ENCODE assay signal across 20 cellular contexts in the genomic region with DNA sequence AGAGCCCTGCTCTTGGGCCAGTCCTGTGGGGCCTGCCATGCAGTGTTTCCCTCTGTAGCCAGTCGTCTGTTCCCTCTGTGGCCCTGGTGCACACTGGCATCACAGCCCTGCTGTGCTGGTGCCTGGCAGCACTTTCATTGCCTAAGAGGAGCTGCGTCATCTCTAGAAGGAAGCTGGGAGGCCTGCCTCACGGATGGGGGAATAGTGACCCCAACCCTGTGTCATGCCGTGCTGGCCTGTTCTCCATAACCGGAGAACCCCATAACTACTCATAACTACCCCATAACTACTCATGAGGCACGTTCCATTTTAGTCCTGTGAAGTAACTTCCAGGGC. TPM values are rescaled to one million over a fixed set of nuclear protein-coding genes. Genes with fewer than 3 reads are reported as not detected.
DNase-seq lines count a peak whose midpoint lies in the region; ATAC-seq and TF ChIP-seq lines count a peak whose summit lies in the region.
"Had no signal": no experiment of that assay in that cellular context is flagged by ENCODE, and none has a peak within 500 bp of the region (broad histone marks: within the 10 kb centered on the region; RNA-seq: fewer than 3 reads in every experiment).

No MANE protein-coding gene starts in this region.

- no peaks in the 10 kb centered on the region for H4K20me1 ChIP-seq in GM23248 (ENCODE audit: insufficient read depth)
- H4K20me1 ChIP-seq: BLaER1 had no signal

- no peak overlapping the region for H3K4me3 Mint-ChIP-seq in WTC11
- no peak overlapping the region for H3K4me3 Mint-ChIP-seq in activated T-helper 1 cell treated with anti-CD3 and anti-CD28 coated beads, Interleukin-12 subunit alpha, Interleukin-12 subunit beta, Interleukin-2, Interleukin-4 antibody, amounts not matched to agents 30 ng/mL and 10 ng/mL and 1 ng/mL, durations not matched to agents 14 hours and 24 hours and 36 hours
- H3K4me3 Mint-ChIP-seq: CD4-positive, CD25-positive, alpha-beta regulatory T cell; GM23338; HFFc6 had no signal

- no CpG with 5 or more reads among the region's 6 CpGs for WGBS in neuronal stem cell (ENCODE audit: extremely low coverage in 2 of 2, insufficient read length in 2 of 2, insufficient replicate concordance in 1 of 2), 2 donors
- 97 to 98% methylated on average over 6 of the region's 6 CpGs for WGBS in GM23248 (ENCODE audit: low coverage in 1 of 2, low lambda C conversion rate in 2 of 2, missing lambda C conversion rate in 2 of 2), 2 experiments
- WGBS in stomach, 5 donors: 69 to 90% (median 83%) methylated on average over 4 to 6 of the region's 6 CpGs

- H3K14ac ChIP-seq in neuronal stem cell (ENCODE audit: low read length): no peak overlapping the region

- H2BK15ac ChIP-seq in neuronal stem cell (ENCODE audit: low read length): peak overlapping the region; percentile 77

- TF ChIP-seq POLR2A in stomach (IDR thresholded peaks at IDR 0.05): no peak

- no peak for ATAC-seq in WTC11
- ATAC-seq: GM23338 had no signal

- H3K27me3 Mint-ChIP-seq in WTC11 (ENCODE audit: low read depth): no peaks in the 10 kb centered on the region; the same call in 1 of the 2 replicates
- no peaks in the 10 kb centered on the region for H3K27me3 Mint-ChIP-seq in activated T-helper 1 cell treated with anti-CD3 and anti-CD28 coated beads, Interleukin-12 subunit alpha, Interleukin-12 subunit beta, Interleukin-2, Interleukin-4 antibody, amounts not matched to agents 30 ng/mL and 10 ng/mL and 1 ng/mL, durations not matched to agents 14 hours and 24 hours and 36 hours (ENCODE audit: insufficient read depth)
- H3K27me3 Mint-ChIP-seq: CD4-positive, CD25-positive, alpha-beta regulatory T cell had no signal

- H3K4me3 ChIP-seq in left ventricle myocardium inferior (no peak overlapping the region), neuronal stem cell (ENCODE audit: low read length in 2 of 2) (no peak overlapping the region), GM23248 (no peak overlapping the region), stomach (no peak overlapping the region)
- H3K4me3 ChIP-seq: BLaER1, GM23338 had no signal

- TF ChIP-seq EP300 in stomach (IDR thresholded peaks at IDR 0.05): no peak

- H3K23ac ChIP-seq in neuronal stem cell (ENCODE audit: low read depth, low read length, poor library complexity): peak overlapping the region; percentile 86

- no peaks in the 10 kb centered on the region for H3F3A ChIP-seq in GM23248 (ENCODE audit: insufficient read depth)

- H3K4me2 ChIP-seq in neuronal stem cell (ENCODE audit: insufficient read depth, low read length, poor library complexity, severe bottlenecking) (no peak overlapping the region), GM23248 (ENCODE audit: unreplicated experiment) (no peak overlapping the region)
- H3K4me2 ChIP-seq: BLaER1, GM23338 had no signal

- H3K18ac ChIP-seq in neuronal stem cell (ENCODE audit: low read length): peak overlapping the region; percentile 71

- no peak overlapping the region for H2BK120ac ChIP-seq in neuronal stem cell (ENCODE audit: low read depth, low read length)

- in situ Hi-C loops in GM23248 (cut with MboI): no loop called here

- no peaks in the 10 kb centered on the region for H3K9me3 Mint-ChIP-seq in WTC11
- H3K9me3 Mint-ChIP-seq in activated T-helper 1 cell treated with anti-CD3 and anti-CD28 coated beads, Interleukin-12 subunit alpha, Interleukin-12 subunit beta, Interleukin-2, Interleukin-4 antibody, amounts not matched to agents 30 ng/mL and 10 ng/mL and 1 ng/mL, durations not matched to agents 14 hours and 24 hours and 36 hours: no peaks in the 10 kb centered on the region
- H3K9me3 Mint-ChIP-seq: CD4-positive, CD25-positive, alpha-beta regulatory T cell; GM23338; HFFc6 had no signal

- H3K27ac ChIP-seq in left ventricle myocardium inferior (replicated peaks) (no peak overlapping the region), neuronal stem cell (replicated peaks; ENCODE audit: low read length) (no peak overlapping the region), GM23248 (no peak overlapping the region), stomach (no peak overlapping the region)
- H3K27ac ChIP-seq: 22Rv1, BLaER1, HL-60 had no signal

- H3K27me3 ChIP-seq in left ventricle myocardium inferior (ENCODE audit: low read depth) (peaks cover 16% of the 10 kb centered on the region), neuronal stem cell (ENCODE audit: control insufficient read depth in 3 of 3, insufficient read depth in 3 of 3, low read depth in 1 of 3, low read length in 3 of 3) (no peaks in the 10 kb centered on the region), GM23248 (replicated peaks; ENCODE audit: insufficient read depth) (no peaks in the 10 kb centered on the region), stomach (no peaks in the 10 kb centered on the region)
- H3K27me3 ChIP-seq: BLaER1 had no signal

- no peaks in the 10 kb centered on the region for H3K36me3 Mint-ChIP-seq in WTC11
- no peaks in the 10 kb centered on the region for H3K36me3 Mint-ChIP-seq in activated T-helper 1 cell treated with anti-CD3 and anti-CD28 coated beads, Interleukin-12 subunit alpha, Interleukin-12 subunit beta, Interleukin-2, Interleukin-4 antibody, amounts not matched to agents 30 ng/mL and 10 ng/mL and 1 ng/mL, durations not matched to agents 14 hours and 24 hours and 36 hours (ENCODE audit: low read depth)
- H3K36me3 Mint-ChIP-seq: CD4-positive, CD25-positive, alpha-beta regulatory T cell had no signal

- DNase-seq in cardiac septum (ENCODE audit: low spot score) (peak; percentile 79), left ventricle myocardium inferior (no peak), WTC11 (ENCODE audit: low spot score) (no peak), neuronal stem cell (ENCODE audit: low spot score) (no peak), GM23248 (no peak), stomach (no peak), NCI-H82 treated with DMSO at 0.1 percent for 48 hours (lab: John Stamatoyannopoulos, UW; ENCODE audit: unreplicated experiment) (no peak)
- DNase-seq in activated T-helper 1 cell treated with anti-CD3 and anti-CD28 coated beads, Interleukin-12 subunit alpha, Interleukin-12 subunit beta, Interleukin-2, Interleukin-4 antibody, amounts not matched to agents 30 ng/mL and 10 ng/mL and 1 ng/mL, durations not matched to agents 14 hours and 24 hours and 36 hours (ENCODE audit: low spot score): no peak
- DNase-seq: AML-193; Calu3; CD4-positive, CD25-positive, alpha-beta regulatory T cell; DMS 273 treated with DMSO at 0.1 percent for 48 hours; HCEC 1CT; HFFc6; KBM-7 had no signal

- H2AK5ac ChIP-seq in neuronal stem cell (ENCODE audit: low read depth, low read length): peak overlapping the region; percentile 73

- peak overlapping the region; percentile 63 for H3K9ac ChIP-seq in neuronal stem cell (ENCODE audit: low read depth, low read length, poor library complexity)
- H3K9ac ChIP-seq in GM23248: no peak overlapping the region
- H3K9ac ChIP-seq: BLaER1 had no signal

- H2BK5ac ChIP-seq in neuronal stem cell (ENCODE audit: low read length): no peak overlapping the region

- no peak overlapping the region for H2AFZ ChIP-seq in neuronal stem cell (ENCODE audit: low read length)
- H2AFZ ChIP-seq in GM23248: no peak overlapping the region
- H2AFZ ChIP-seq: GM23338 had no signal

- CTCF ChIA-PET in WTC11 (lab: Charles Lee): no interaction called here

- no peak overlapping the region for H4K8ac ChIP-seq in neuronal stem cell (ENCODE audit: low read depth, low read length)

- no peaks in the 10 kb centered on the region for H3K79me1 ChIP-seq in neuronal stem cell (ENCODE audit: low read depth, low read length)

- no peak overlapping the region for H4K91ac ChIP-seq in neuronal stem cell (ENCODE audit: low read depth, low read length, poor library complexity)

- no peaks in the 10 kb centered on the region for H3K9me2 ChIP-seq in GM23248 (ENCODE audit: insufficient read depth)

- H2BK12ac ChIP-seq in neuronal stem cell (ENCODE audit: low read length): peak overlapping the region; percentile 34

- peak overlapping the region; percentile 68 for H3K4ac ChIP-seq in neuronal stem cell (ENCODE audit: low read length)

- no peaks in the 10 kb centered on the region for H3K4me1 ChIP-seq in left ventricle myocardium inferior
- peaks cover under 1 to 11% of the 10 kb centered on the region in 2 donors for H3K4me1 ChIP-seq in neuronal stem cell (ENCODE audit: control insufficient read depth in 2 of 2, insufficient read depth in 1 of 2, low read depth in 1 of 2, low read length in 2 of 2)
- H3K4me1 ChIP-seq in GM23248 (ENCODE audit: insufficient read depth): no peaks in the 10 kb centered on the region
- peaks cover 0 to 24% (median 14%) of the 10 kb centered on the region in 4 donors for H3K4me1 ChIP-seq in stomach

- H3K4me1 Mint-ChIP-seq in WTC11: peaks cover 18% of the 10 kb centered on the region
- H3K4me1 Mint-ChIP-seq in activated T-helper 1 cell treated with anti-CD3 and anti-CD28 coated beads, Interleukin-12 subunit alpha, Interleukin-12 subunit beta, Interleukin-2, Interleukin-4 antibody, amounts not matched to agents 30 ng/mL and 10 ng/mL and 1 ng/mL, durations not matched to agents 14 hours and 24 hours and 36 hours (ENCODE audit: low read depth): no peaks in the 10 kb centered on the region
- H3K4me1 Mint-ChIP-seq: CD4-positive, CD25-positive, alpha-beta regulatory T cell had no signal

- no peaks in the 10 kb centered on the region for H3K79me2 ChIP-seq in GM23248 (ENCODE audit: insufficient read depth)

- H3K9me3 ChIP-seq in left ventricle myocardium inferior (replicated peaks) (no peaks in the 10 kb centered on the region), neuronal stem cell (replicated peaks in 1 of 2; ENCODE audit: control insufficient read depth in 2 of 2, insufficient read depth in 1 of 2, low read depth in 1 of 2, low read length in 2 of 2) (no peaks in the 10 kb centered on the region), GM23248 (ENCODE audit: low read depth) (no peaks in the 10 kb centered on the region), stomach (no peaks in the 10 kb centered on the region)
- H3K9me3 ChIP-seq: BLaER1 had no signal

- TF ChIP-seq CTCF in left ventricle myocardium inferior (IDR thresholded peaks at IDR 0.05; ENCODE audit: borderline replicate concordance) (no peak), WTC11 (IDR thresholded peaks at IDR 0.05) (no peak), stomach (IDR thresholded peaks at IDR 0.05) (no peak)

- no peaks in the 10 kb centered on the region for H3K36me3 ChIP-seq in left ventricle myocardium inferior
- H3K36me3 ChIP-seq in neuronal stem cell (replicated peaks in 1 of 2; ENCODE audit: control insufficient read depth in 2 of 2, insufficient read depth in 2 of 2, low read length in 2 of 2): peaks cover 0 to 36% of the 10 kb centered on the region in 2 donors
- no peaks in the 10 kb centered on the region for H3K36me3 ChIP-seq in GM23248 (ENCODE audit: low read depth)
- peaks cover 0 to 49% (median 9%) of the 10 kb centered on the region in 4 donors for H3K36me3 ChIP-seq in stomach
- H3K36me3 ChIP-seq: BLaER1 had no signal

- intact Hi-C loops in cardiac septum (cut with DNase I) (no loop called here), left ventricle myocardium inferior (cut with micrococcal nuclease) (no loop called here), stomach (cut with DNase I; ENCODE audit: low total_unique reads) (no loop called here)
- intact Hi-C loops in activated T-helper 1 cell treated with anti-CD3 and anti-CD28 coated beads, Interleukin-12 subunit alpha, Interleukin-12 subunit beta, Interleukin-2, Interleukin-4 antibody, amounts not matched to agents 30 ng/mL and 10 ng/mL and 1 ng/mL, durations not matched to agents 14 hours and 24 hours and 36 hours (cut with micrococcal nuclease): no loop called here

- H3K27ac Mint-ChIP-seq in WTC11: no peak overlapping the region
- H3K27ac Mint-ChIP-seq in activated T-helper 1 cell treated with anti-CD3 and anti-CD28 coated beads, Interleukin-12 subunit alpha, Interleukin-12 subunit beta, Interleukin-2, Interleukin-4 antibody, amounts not matched to agents 30 ng/mL and 10 ng/mL and 1 ng/mL, durations not matched to agents 14 hours and 24 hours and 36 hours: no peak overlapping the region
- H3K27ac Mint-ChIP-seq: GM23338, HFFc6 had no signal

- POLR2A ChIA-PET in WTC11 (lab: Charles Lee): no interaction called here

RNA-seq across cellular contexts. Expression of a gene that starts 14.0 kb away (rescaled TPM):
- total RNA-seq in cardiac septum (0.70 TPM), left ventricle myocardium inferior (0.47 TPM), WTC11 (2021) (0.89 to 1.8 TPM (median 1.1 TPM) in 3 replicates), stomach (1 to 10 TPM in 2 of 5 donors, under 1 TPM in 2, not detected in 1; 0.58 to 7.6 (median 1.1) TPM)
- 4.5 TPM for polyA plus RNA-seq in neuronal stem cell (2013, experiment 1 of 2)
- 4.5 TPM for polyA plus RNA-seq in neuronal stem cell (2013, experiment 2 of 2)
- 3.5 and 5.8 TPM in 2 replicates for total RNA-seq in GM23248 (2014; rRNA removed; shearing (Covaris generic))
- polyA plus RNA-seq in GM23248 (2016; fragmentation: Nextera tagmentation; extraction: Ambion mirVana) (5.0 and 6.8 TPM in 2 replicates), stomach (1 to 10 TPM; 1.6 to 1.9 (median 1.7) TPM)
- total RNA-seq in activated T-helper 1 cell treated with anti-CD3 and anti-CD28 coated beads, Interleukin-12 subunit alpha, Interleukin-12 subunit beta, Interleukin-2, Interleukin-4 antibody, amounts not matched to agents 30 ng/mL and 10 ng/mL and 1 ng/mL, durations not matched to agents 14 hours and 24 hours and 36 hours: 0.08 TPM in 1 of 2 replicates, not detected in the other

RNA-seq across cellular contexts. Expression of a gene that starts 17.5 kb away (rescaled TPM):
- total RNA-seq in cardiac septum (not detected), left ventricle myocardium inferior (not detected), WTC11 (2021) (0.50 to 0.57 TPM in 2 of 3 replicates, not detected in the other), stomach (not detected)
- polyA plus RNA-seq in neuronal stem cell (2013, experiment 1 of 2): 2.0 TPM
- 2.2 TPM for polyA plus RNA-seq in neuronal stem cell (2013, experiment 2 of 2)
- not detected in 2 replicates for total RNA-seq in GM23248 (2014; rRNA removed; shearing (Covaris generic))
- polyA plus RNA-seq in GM23248 (2016; fragmentation: Nextera tagmentation; extraction: Ambion mirVana) (not detected in 2 replicates), stomach (1 to 10 TPM in 1 of 3 donors, not detected in 2; 2.0 TPM)
- total RNA-seq in activated T-helper 1 cell treated with anti-CD3 and anti-CD28 coated beads, Interleukin-12 subunit alpha, Interleukin-12 subunit beta, Interleukin-2, Interleukin-4 antibody, amounts not matched to agents 30 ng/mL and 10 ng/mL and 1 ng/mL, durations not matched to agents 14 hours and 24 hours and 36 hours: not detected in 2 replicates
- total RNA-seq: Calu3; CD4-positive, CD25-positive, alpha-beta regulatory T cell; Daoy; GM23338; HFFc6 had no signal

RNA-seq across cellular contexts. Expression of a gene that starts 21.1 kb away (rescaled TPM):
- 24.3 TPM for total RNA-seq in cardiac septum
- 26.7 TPM for total RNA-seq in left ventricle myocardium inferior
- 96.5 to 129 TPM (median 105 TPM) in 3 replicates for total RNA-seq in WTC11 (2021)
- polyA plus RNA-seq in neuronal stem cell (2013, experiment 1 of 2): 20.8 TPM
- polyA plus RNA-seq in neuronal stem cell (2013, experiment 2 of 2): 19.8 TPM
- total RNA-seq in GM23248 (2014; rRNA removed; shearing (Covaris generic)): 30.0 and 30.6 TPM in 2 replicates
- polyA plus RNA-seq in GM23248 (2016; fragmentation: Nextera tagmentation; extraction: Ambion mirVana): 3.3 and 4.7 TPM in 2 replicates
- total RNA-seq in activated T-helper 1 cell treated with anti-CD3 and anti-CD28 coated beads, Interleukin-12 subunit alpha, Interleukin-12 subunit beta, Interleukin-2, Interleukin-4 antibody, amounts not matched to agents 30 ng/mL and 10 ng/mL and 1 ng/mL, durations not matched to agents 14 hours and 24 hours and 36 hours: 56.8 and 62.0 TPM in 2 replicates
- total RNA-seq in stomach: 10 to 100 TPM; 12.8 to 80.1 (median 41.5) TPM
- 10 to 100 TPM; 10.4 to 14.7 (median 14.1) TPM for polyA plus RNA-seq in stomach
